In genomic region chr17:66737524-66737923, GRCh38 we compare ENCODE assay signal across 12 cellular contexts.
DNase-seq lines count a peak whose midpoint lies in the region; ATAC-seq and TF ChIP-seq lines count a peak whose summit lies in the region.
"Had no signal": no experiment of that assay in that cellular context is flagged by ENCODE, and none has a peak within 500 bp of the region (broad histone marks: within the 10 kb centered on the region; RNA-seq: fewer than 3 reads in every experiment).

No MANE protein-coding gene starts in this region.

- intact Hi-C loops in body of pancreas (cut with DNase I) = no loop called here
- intact Hi-C loops in left cardiac atrium (cut with DNase I) = loop anchor here in 1 of 2 donors (10.0 kb wide), 1 partner anchor 237 kb away; no protein-coding TSS in a partner anchor

- no peak overlapping the region for H2AFZ ChIP-seq in osteoblast (ENCODE audit: low read length)

- H3K27ac ChIP-seq in body of pancreas (no peak overlapping the region), osteoblast (ENCODE audit: low read depth, low read length) (peak overlapping the region; percentile 56), SJCRH30 (no peak overlapping the region)
- H3K27ac ChIP-seq: KMS-11, thoracic aorta had no signal

- H3K27me3 Mint-ChIP-seq in activated CD4-positive, alpha-beta memory T cell treated with anti-CD3 and anti-CD28 coated beads, Interleukin-2, amount 10 ng/mL, durations not matched to agents 7 days and 5 days = no peaks in the 10 kb centered on the region
- H3K27me3 Mint-ChIP-seq: activated CD8-positive, alpha-beta T cell treated with anti-CD3 and anti-CD28 coated beads for 36 hours; naive thymus-derived CD8-positive, alpha-beta T cell had no signal

- no peak overlapping the region for H3K4me2 ChIP-seq in osteoblast (ENCODE audit: insufficient read depth, low read length)
- H3K4me2 ChIP-seq: KMS-11 had no signal

- CTCF ChIA-PET in activated CD4-positive, alpha-beta memory T cell treated with anti-CD3 and anti-CD28 coated beads, Interleukin-2, amount 10 ng/mL, durations not matched to agents 7 days and 5 days (lab: Charles Lee) = interaction anchor here (1.3 kb wide), 1 partner anchor 10 kb away, joined by 6 read pairs; no protein-coding TSS in a partner anchor

- peak in 1 of 7 experiments; percentile 14 for TF ChIP-seq CTCF in body of pancreas (IDR thresholded peaks at IDR 0.05)
- TF ChIP-seq CTCF in osteoblast (IDR thresholded peaks at IDR 0.05; ENCODE audit: extremely low read depth, low read depth, low read length) = peak; percentile 34

- H3K4me3 ChIP-seq in body of pancreas (no peak overlapping the region), osteoblast (ENCODE audit: insufficient read depth, low read length) (no peak overlapping the region), SJCRH30 (no peak overlapping the region)
- H3K4me3 ChIP-seq: thoracic aorta had no signal

- no peaks in the 10 kb centered on the region for H3K79me2 ChIP-seq in osteoblast (ENCODE audit: insufficient read depth, low read length)

- in situ Hi-C loops in G401 (cut with HindIII; ENCODE audit: low sequenced_read_pairs) = no loop called here

- DNase-seq in G401 (ENCODE audit: low spot score) (peak; percentile 47), body of pancreas (peak in 3 of 4 donors; percentile 42 to 56 (median 43)), left cardiac atrium (peak; percentile 73), osteoblast (ENCODE audit: insufficient read length, low spot score, missing footprints) (no peak), SJCRH30 (no peak), DMS 273 treated with DMSO at 0.1 percent for 48 hours (lab: John Stamatoyannopoulos, UW) (no peak)
- no peak for DNase-seq in activated CD4-positive, alpha-beta memory T cell treated with anti-CD3 and anti-CD28 coated beads, Interleukin-2, amount 10 ng/mL, durations not matched to agents 7 days and 5 days
- DNase-seq: activated CD8-positive, alpha-beta T cell treated with anti-CD3 and anti-CD28 coated beads for 36 hours; naive thymus-derived CD8-positive, alpha-beta T cell had no signal

- peaks cover 4% of the 10 kb centered on the region for H3K4me1 Mint-ChIP-seq in activated CD4-positive, alpha-beta memory T cell treated with anti-CD3 and anti-CD28 coated beads, Interleukin-2, amount 10 ng/mL, durations not matched to agents 7 days and 5 days

- peaks cover 4% of the 10 kb centered on the region for H4K20me1 ChIP-seq in osteoblast (ENCODE audit: insufficient read depth, low read length)

- no peaks in the 10 kb centered on the region for H3K36me3 ChIP-seq in body of pancreas (replicated peaks in 1 of 2; ENCODE audit: insufficient read depth in 1 of 2, low read depth in 2 of 2)
- peaks cover 66% of the 10 kb centered on the region for H3K36me3 ChIP-seq in osteoblast (ENCODE audit: insufficient read depth, low read length)
- peaks cover 12% of the 10 kb centered on the region for H3K36me3 ChIP-seq in SJCRH30
- H3K36me3 ChIP-seq: thoracic aorta had no signal

- no peak overlapping the region for H3K4me3 Mint-ChIP-seq in activated CD4-positive, alpha-beta memory T cell treated with anti-CD3 and anti-CD28 coated beads, Interleukin-2, amount 10 ng/mL, durations not matched to agents 7 days and 5 days
- H3K4me3 Mint-ChIP-seq: activated CD8-positive, alpha-beta T cell treated with anti-CD3 and anti-CD28 coated beads for 36 hours; naive thymus-derived CD8-positive, alpha-beta T cell had no signal

- ATAC-seq in body of pancreas = no peak
- ATAC-seq in left cardiac atrium = peak; percentile 90 to 97
- ATAC-seq in GM18519 (IDR thresholded peaks at IDR 0.05; ENCODE audit: low FRiP score, unreplicated experiment) = no peak
- ATAC-seq: activated CD8-positive, alpha-beta T cell treated with anti-CD3 and anti-CD28 coated beads for 36 hours; naive thymus-derived CD8-positive, alpha-beta T cell had no signal

- H3K4me1 ChIP-seq in body of pancreas = no peaks in the 10 kb centered on the region
- H3K4me1 ChIP-seq in osteoblast (ENCODE audit: insufficient read depth, low read length) = no peaks in the 10 kb centered on the region
- H3K4me1 ChIP-seq in SJCRH30 = peaks cover 11% of the 10 kb centered on the region

- no peak overlapping the region for H3K27ac Mint-ChIP-seq in activated CD4-positive, alpha-beta memory T cell treated with anti-CD3 and anti-CD28 coated beads, Interleukin-2, amount 10 ng/mL, durations not matched to agents 7 days and 5 days
- H3K27ac Mint-ChIP-seq: activated CD8-positive, alpha-beta T cell treated with anti-CD3 and anti-CD28 coated beads for 36 hours had no signal

- H3K27me3 ChIP-seq in body of pancreas = no peaks in the 10 kb centered on the region
- H3K27me3 ChIP-seq in osteoblast (ENCODE audit: insufficient read depth, low read length) = no peaks in the 10 kb centered on the region
- no peaks in the 10 kb centered on the region for H3K27me3 ChIP-seq in SJCRH30

- peaks cover 32% of the 10 kb centered on the region for H3K36me3 Mint-ChIP-seq in activated CD4-positive, alpha-beta memory T cell treated with anti-CD3 and anti-CD28 coated beads, Interleukin-2, amount 10 ng/mL, durations not matched to agents 7 days and 5 days (ENCODE audit: low read depth)

- H3K9me3 ChIP-seq in body of pancreas (no peaks in the 10 kb centered on the region), osteoblast (ENCODE audit: low read depth, low read length) (no peaks in the 10 kb centered on the region), SJCRH30 (replicated peaks) (no peaks in the 10 kb centered on the region)
- H3K9me3 ChIP-seq: thoracic aorta had no signal

- no peaks in the 10 kb centered on the region for H3K9me3 Mint-ChIP-seq in activated CD4-positive, alpha-beta memory T cell treated with anti-CD3 and anti-CD28 coated beads, Interleukin-2, amount 10 ng/mL, durations not matched to agents 7 days and 5 days
- H3K9me3 Mint-ChIP-seq: activated CD8-positive, alpha-beta T cell treated with anti-CD3 and anti-CD28 coated beads for 36 hours; naive thymus-derived CD8-positive, alpha-beta T cell had no signal

- 64 to 87% methylated on average over 12 of the region's 12 CpGs for WGBS in body of pancreas, 2 donors

- POLR2A ChIA-PET in activated CD4-positive, alpha-beta memory T cell treated with anti-CD3 and anti-CD28 coated beads, Interleukin-2, amount 10 ng/mL, durations not matched to agents 7 days and 5 days (lab: Charles Lee) = no interaction called here

- no peak for TF ChIP-seq POLR2A in body of pancreas (IDR thresholded peaks at IDR 0.05)

Comparison
In these comparisons a context has a peak if more than half of its experiments do, and no peak if none do; other contexts are left out.
1. DNase-seq: peak in G401 (single experiment), body of pancreas (3 of 4) and left cardiac atrium (single experiment); none in osteoblast (single experiment), SJCRH30 (0 of 2), activated CD4-positive, alpha-beta memory T cell treated with anti-CD3 and anti-CD28 coated beads, Interleukin-2, amount 10 ng/mL, durations not matched to agents 7 days and 5 days (single experiment) and DMS 273 treated with DMSO at 0.1 percent for 48 hours (single experiment).
2. ATAC-seq: peak in left cardiac atrium (2 of 2); none in body of pancreas (single experiment) and GM18519 (single experiment).